In genomic region chr5:151239237-151239861, GRCh38 we compare ENCODE assay signal across 8 cellular contexts. TPM values are rescaled to one million over a fixed set of nuclear protein-coding genes. Genes with fewer than 3 reads are reported as not detected.
DNase-seq lines count a peak whose midpoint lies in the region; ATAC-seq, FAIRE-seq and TF ChIP-seq lines count a peak whose summit lies in the region.

No MANE protein-coding gene starts in this region.

- POLR2A ChIA-PET in naive thymus-derived CD8-positive, alpha-beta T cell (lab: Charles Lee), result interaction anchor here (1.0 to 4.4 kb wide), 12 partner anchors 13 to 117 kb away, joined by 3 to 49 read pairs (median 8); partner anchors contain the start of genes CCDC69 and GM2A

- TF ChIP-seq CTCF in D721Med (IDR thresholded peaks at IDR 0.05; ENCODE audit: insufficient read depth, missing control alignments) (peak; percentile 66), MM.1S (IDR thresholded peaks at IDR 0.05; ENCODE audit: low read length) (peak; percentile 91), upper lobe of right lung (IDR thresholded peaks at IDR 0.05) (peak; percentile 98)

- H3K9me3 ChIP-seq in MM.1S (replicated peaks; ENCODE audit: insufficient read depth, low read length) (no peaks in the 10 kb centered on the region), esophagus (ENCODE audit: control insufficient read depth in 2 of 2, insufficient read depth in 1 of 2, low read depth in 1 of 2, low read length in 1 of 2) (no peaks in the 10 kb centered on the region), upper lobe of right lung (no peaks in the 10 kb centered on the region)

- H3F3A ChIP-seq in MM.1S (ENCODE audit: insufficient read depth, low read length), result peaks cover 20% of the 10 kb centered on the region

- intact Hi-C loops in upper lobe of right lung (cut with DNase I), result loop anchor here (10.0 kb wide), 3 partner anchors 75 to 185 kb away; no protein-coding TSS in a partner anchor

- no peak overlapping the region for H3K9ac ChIP-seq in MM.1S (ENCODE audit: low read length)

- H3K9me2 ChIP-seq in MM.1S (replicated peaks; ENCODE audit: insufficient read depth, low read length), result no peaks in the 10 kb centered on the region

- no peaks in the 10 kb centered on the region for H4K20me1 ChIP-seq in MM.1S (ENCODE audit: insufficient read depth, low read length)

- H3K4me1 ChIP-seq in MM.1S (ENCODE audit: low read length) (peaks cover 21% of the 10 kb centered on the region), esophagus (ENCODE audit: control insufficient read depth in 2 of 2, insufficient read depth in 2 of 2, low read length in 1 of 2) (peaks cover 0 to 2% of the 10 kb centered on the region in 2 donors), upper lobe of right lung (peaks cover 14% of the 10 kb centered on the region)

- H3K4me3 Mint-ChIP-seq in naive thymus-derived CD8-positive, alpha-beta T cell, result peak overlapping the region in 9 of 10 donors; percentile 30 to 82 (median 63)

- H3K9me3 Mint-ChIP-seq in naive thymus-derived CD8-positive, alpha-beta T cell, result no peaks in the 10 kb centered on the region

- H2AFZ ChIP-seq in MM.1S (ENCODE audit: low read length), result peak overlapping the region; percentile 76; the same call in 1 of the 2 replicates

- H3K4me1 Mint-ChIP-seq in naive thymus-derived CD8-positive, alpha-beta T cell, result peaks cover 20 to 57% (median 44%) of the 10 kb centered on the region in 4 donors

- H3K27ac Mint-ChIP-seq in naive thymus-derived CD8-positive, alpha-beta T cell, result peak overlapping the region in 6 of 10 donors; percentile 11 to 84 (median 67)

- peak overlapping the region; percentile 60; the same call in 1 of the 2 replicates for H3K27ac ChIP-seq in MM.1S (ENCODE audit: low read length)
- H3K27ac ChIP-seq in esophagus (ENCODE audit: low read depth in 2 of 2, low read length in 1 of 2), result peak overlapping the region; percentile 20 to 55
- H3K27ac ChIP-seq in upper lobe of right lung, result no peak overlapping the region

- FAIRE-seq in D721Med (lab: Jason Lieb, UNC), result no peak

- ATAC-seq in GM19351 (IDR thresholded peaks at IDR 0.05; ENCODE audit: unreplicated experiment) (peak; percentile 41), upper lobe of right lung (peak; percentile 84), GM18873 (IDR thresholded peaks at IDR 0.05; ENCODE audit: low FRiP score, unreplicated experiment) (no peak)
- ATAC-seq in naive thymus-derived CD8-positive, alpha-beta T cell, result peak; percentile 50 to 58

- H3K27me3 Mint-ChIP-seq in naive thymus-derived CD8-positive, alpha-beta T cell, result no peaks in the 10 kb centered on the region

- H3K36me3 Mint-ChIP-seq in naive thymus-derived CD8-positive, alpha-beta T cell, result no peaks in the 10 kb centered on the region

- peak overlapping the region; percentile 65 for H3K4me3 ChIP-seq in MM.1S (ENCODE audit: low read length)
- no peak overlapping the region for H3K4me3 ChIP-seq in esophagus (ENCODE audit: low read depth in 1 of 2, low read length in 2 of 2)
- peak overlapping the region; percentile 17 for H3K4me3 ChIP-seq in upper lobe of right lung

- H3K27me3 ChIP-seq in MM.1S (replicated peaks; ENCODE audit: insufficient read depth, low read length) (no peaks in the 10 kb centered on the region), esophagus (ENCODE audit: control insufficient read depth in 1 of 2, insufficient read depth in 2 of 2, low read length in 2 of 2) (no peaks in the 10 kb centered on the region), upper lobe of right lung (no peaks in the 10 kb centered on the region)

- H3K36me3 ChIP-seq in MM.1S (replicated peaks; ENCODE audit: insufficient read depth, low read length) (no peaks in the 10 kb centered on the region), esophagus (ENCODE audit: control insufficient read depth in 2 of 2, insufficient read depth in 2 of 2, low read length in 1 of 2) (no peaks in the 10 kb centered on the region), upper lobe of right lung (no peaks in the 10 kb centered on the region)

- H3K4me2 ChIP-seq in MM.1S (ENCODE audit: low read depth, low read length), result peak overlapping the region; percentile 92; the same call in 1 of the 2 replicates

- H3K79me2 ChIP-seq in MM.1S (ENCODE audit: low read length), result no peaks in the 10 kb centered on the region

- WGBS in esophagus, 2 donors, result 23 to 24% methylated on average over 17 of the region's 17 CpGs

- no peak for DNase-seq in D721Med (ENCODE audit: insufficient read length, low spot score)
- peak; percentile 76 for DNase-seq in MM.1S
- DNase-seq in activated CD4-positive, CD25-positive, alpha-beta regulatory T cell treated with anti-CD3 and anti-CD28 coated beads, Interleukin-2, amount 50 U/mL, for 72 hours, result peak; percentile 56
- peak in 6 of 10 donors; percentile 27 to 72 (median 56) for DNase-seq in naive thymus-derived CD8-positive, alpha-beta T cell
- DNase-seq in upper lobe of right lung, result peak; percentile 88

RNA-seq across cellular contexts. Expression of gene GM2A, which starts 13.6 kb away (rescaled TPM):
- 10 to 100 TPM; 43.4 to 80.7 TPM for polyA plus RNA-seq in esophagus
- total RNA-seq in naive thymus-derived CD8-positive, alpha-beta T cell, result 10 to 100 TPM; 12.5 to 13.8 TPM
- polyA plus RNA-seq in naive thymus-derived CD8-positive, alpha-beta T cell, result 1 to 10 TPM; 3.8 to 6.5 (median 5.6) TPM
- 104 TPM for total RNA-seq in upper lobe of right lung

RNA-seq across cellular contexts. Expression of gene CCDC69, which starts 15.5 kb away (rescaled TPM):
- 10 to 100 TPM; 24.2 to 32.4 TPM for polyA plus RNA-seq in esophagus
- total RNA-seq in naive thymus-derived CD8-positive, alpha-beta T cell, result 100 to 1,000 TPM; 131 to 151 TPM
- polyA plus RNA-seq in naive thymus-derived CD8-positive, alpha-beta T cell, result 100 to 1,000 TPM in 1 of 3 donors, 10 to 100 TPM in 2; 79.8 to 130 (median 98.1) TPM
- total RNA-seq in upper lobe of right lung, result 81.9 TPM

Comparison
In these comparisons a context has a peak if more than half of its experiments do, and no peak if none do; other contexts are left out.
1. H3K4me3 ChIP-seq: peak in MM.1S (single experiment) and upper lobe of right lung (single experiment); none in esophagus (0 of 2).
2. Peak in every context shown above with its lines, with median percentiles within 50 percentile points of each other: CTCF ChIP-seq.